ENCODE assay signal across 13 cellular contexts in genomic region chr7:28725911-28726310, GRCh38.
"Had no signal": no experiment of that assay in that cellular context is flagged by ENCODE, and none has a peak within 500 bp of the region (broad histone marks: within the 10 kb centered on the region; RNA-seq: fewer than 3 reads in every experiment).

No MANE protein-coding gene starts in this region.

- H3K4me1 ChIP-seq: body of pancreas had no signal

- H3K27ac ChIP-seq: body of pancreas, gastrocnemius medialis, ovary, stomach had no signal

- H3K9me3 ChIP-seq: body of pancreas, gastrocnemius medialis, ovary, stomach, tibial nerve had no signal

- H3K27me3 ChIP-seq: body of pancreas, gastrocnemius medialis, ovary, stomach, tibial nerve had no signal

- H3K4me3 ChIP-seq: body of pancreas, gastrocnemius medialis, ovary, skin epidermis, stomach, tibial nerve had no signal

- ATAC-seq: activated CD8-positive, alpha-beta T cell treated with anti-CD3 and anti-CD28 coated beads, Interleukin-2, amount 10 ng/mL, durations not matched to agents 7 days and 5 days; activated naive CD8-positive, alpha-beta T cell treated with anti-CD3 and anti-CD28 coated beads, Interleukin-2, amount 50 U/mL, for 24 hours; body of pancreas; T-cell had no signal

- H3K36me3 ChIP-seq: gastrocnemius medialis, ovary, stomach had no signal

- DNase-seq: activated CD4-positive, alpha-beta T cell treated with anti-CD3 and anti-CD28 coated beads for 48 hours; activated CD8-positive, alpha-beta memory T cell treated with anti-CD3 and anti-CD28 coated beads, Interleukin-2, amount 50 U/mL, for 48 hours; activated CD8-positive, alpha-beta T cell treated with anti-CD3 and anti-CD28 coated beads, Interleukin-2, amount 10 ng/mL, durations not matched to agents 7 days and 5 days; activated naive CD4-positive, alpha-beta T cell treated with Interleukin-2 at 50 U/mL for 16 hours; activated naive CD8-positive, alpha-beta T cell treated with anti-CD3 and anti-CD28 coated beads, Interleukin-2, amount 50 U/mL, for 24 hours; body of pancreas; gastrocnemius medialis; ovary; stomach; T-cell; T1000 had no signal
